In genomic region chr9:71663216-71663615, GRCh38 we compare ENCODE assay signal across 18 cellular contexts.
DNase-seq lines count a peak whose midpoint lies in the region; ATAC-seq, FAIRE-seq and TF ChIP-seq lines count a peak whose summit lies in the region.
"Had no signal": no experiment of that assay in that cellular context is flagged by ENCODE, and none has a peak within 500 bp of the region (broad histone marks: within the 10 kb centered on the region; RNA-seq: fewer than 3 reads in every experiment).

No MANE protein-coding gene starts in this region.

- H3K9me3 Mint-ChIP-seq in T-cell: no peaks in the 10 kb centered on the region
- peaks cover 2% of the 10 kb centered on the region for H3K9me3 Mint-ChIP-seq in activated T-helper 1 cell treated with anti-CD3 and anti-CD28 coated beads, Interleukin-12 subunit alpha, Interleukin-12 subunit beta, Interleukin-2, Interleukin-4 antibody, amounts not matched to agents 30 ng/mL and 10 ng/mL and 1 ng/mL, durations not matched to agents 14 hours and 24 hours and 36 hours

- no peak overlapping the region for H3K14ac ChIP-seq in neuronal stem cell (ENCODE audit: low read length)

- no peak overlapping the region for H3K18ac ChIP-seq in neuronal stem cell (ENCODE audit: low read length)

- no peak overlapping the region for H3K23ac ChIP-seq in neuronal stem cell (ENCODE audit: low read depth, low read length, poor library complexity)

- H3K4ac ChIP-seq in neuronal stem cell (ENCODE audit: low read length): no peak overlapping the region

- no peak overlapping the region for H4K8ac ChIP-seq in neuronal stem cell (ENCODE audit: low read depth, low read length)

- H3K9ac ChIP-seq in neuronal stem cell (ENCODE audit: low read depth, low read length, poor library complexity): no peak overlapping the region

- H3K4me1 ChIP-seq in neuronal stem cell (ENCODE audit: control insufficient read depth in 2 of 2, insufficient read depth in 1 of 2, low read depth in 1 of 2, low read length in 2 of 2): peaks cover 6 to 12% of the 10 kb centered on the region in 2 donors
- H3K4me1 ChIP-seq: sigmoid colon had no signal

- POLR2A ChIA-PET in RWPE1 (lab: Yijun Ruan, JAX; ENCODE audit: low non-redundant PET): no interaction called here
- POLR2A ChIA-PET in T-cell (lab: Charles Lee): no interaction called here

- no peaks in the 10 kb centered on the region for H3K36me3 Mint-ChIP-seq in T-cell
- H3K36me3 Mint-ChIP-seq in activated T-helper 1 cell treated with anti-CD3 and anti-CD28 coated beads, Interleukin-12 subunit alpha, Interleukin-12 subunit beta, Interleukin-2, Interleukin-4 antibody, amounts not matched to agents 30 ng/mL and 10 ng/mL and 1 ng/mL, durations not matched to agents 14 hours and 24 hours and 36 hours (ENCODE audit: low read depth): no peaks in the 10 kb centered on the region

- intact Hi-C loops in activated T-helper 1 cell treated with anti-CD3 and anti-CD28 coated beads, Interleukin-12 subunit alpha, Interleukin-12 subunit beta, Interleukin-2, Interleukin-4 antibody, amounts not matched to agents 30 ng/mL and 10 ng/mL and 1 ng/mL, durations not matched to agents 14 hours and 24 hours and 36 hours (cut with micrococcal nuclease): no loop called here

- FAIRE-seq in H54 (lab: Jason Lieb, UNC): peak; percentile 48

- H3K27ac ChIP-seq in neuronal stem cell (replicated peaks; ENCODE audit: low read length) (no peak overlapping the region), RWPE1 (no peak overlapping the region), substantia nigra (ENCODE audit: low read depth, low read length, poor library complexity, severe bottlenecking) (no peak overlapping the region)
- H3K27ac ChIP-seq: sigmoid colon had no signal

- H3K4me3 ChIP-seq in fibroblast of villous mesenchyme (ENCODE audit: low read depth, low read length) (no peak overlapping the region), neuronal stem cell (ENCODE audit: low read length in 2 of 2) (no peak overlapping the region)
- H3K4me3 ChIP-seq: MG63, sigmoid colon had no signal

- peak overlapping the region; percentile 21 for H2AFZ ChIP-seq in neuronal stem cell (ENCODE audit: low read length)

- peaks cover 0 to 4% of the 10 kb centered on the region in 2 donors for H3K27me3 Mint-ChIP-seq in T-cell
- peaks cover 2% of the 10 kb centered on the region for H3K27me3 Mint-ChIP-seq in activated T-helper 1 cell treated with anti-CD3 and anti-CD28 coated beads, Interleukin-12 subunit alpha, Interleukin-12 subunit beta, Interleukin-2, Interleukin-4 antibody, amounts not matched to agents 30 ng/mL and 10 ng/mL and 1 ng/mL, durations not matched to agents 14 hours and 24 hours and 36 hours (ENCODE audit: insufficient read depth)
- H3K27me3 Mint-ChIP-seq: activated naive CD8-positive, alpha-beta T cell; T-helper 17 cell had no signal

- H3K36me3 ChIP-seq in neuronal stem cell (replicated peaks in 1 of 2; ENCODE audit: control insufficient read depth in 2 of 2, insufficient read depth in 2 of 2, low read length in 2 of 2): no peaks in the 10 kb centered on the region
- H3K36me3 ChIP-seq: MG63, sigmoid colon had no signal

- H3K4me1 Mint-ChIP-seq in T-cell: peaks cover 0 to 8% (median 3%) of the 10 kb centered on the region in 3 donors
- H3K4me1 Mint-ChIP-seq in activated T-helper 1 cell treated with anti-CD3 and anti-CD28 coated beads, Interleukin-12 subunit alpha, Interleukin-12 subunit beta, Interleukin-2, Interleukin-4 antibody, amounts not matched to agents 30 ng/mL and 10 ng/mL and 1 ng/mL, durations not matched to agents 14 hours and 24 hours and 36 hours (ENCODE audit: low read depth): peaks cover 26% of the 10 kb centered on the region
- H3K4me1 Mint-ChIP-seq: B cell; stimulated activated memory B cell treated with anti-CD40 and anti-IgM and Interleukin-4, amounts not matched to agents 10 μg/mL and 1 μg/mL and 100 μg/mL, for 72 hours had no signal

- TF ChIP-seq CTCF in fibroblast of villous mesenchyme (IDR thresholded peaks at IDR 0.05; ENCODE audit: insufficient read depth, low read depth, low read length): no peak
- TF ChIP-seq CTCF in RWPE1 (conservative IDR thresholded peaks at IDR 0.05; ENCODE audit: low read depth): no peak

- no peak overlapping the region for H3K27ac Mint-ChIP-seq in T-cell
- no peak overlapping the region for H3K27ac Mint-ChIP-seq in activated T-helper 1 cell treated with anti-CD3 and anti-CD28 coated beads, Interleukin-12 subunit alpha, Interleukin-12 subunit beta, Interleukin-2, Interleukin-4 antibody, amounts not matched to agents 30 ng/mL and 10 ng/mL and 1 ng/mL, durations not matched to agents 14 hours and 24 hours and 36 hours
- H3K27ac Mint-ChIP-seq: activated naive CD8-positive, alpha-beta T cell; B cell; stimulated activated memory B cell treated with anti-CD40 and anti-IgM and Interleukin-4, amounts not matched to agents 10 μg/mL and 1 μg/mL and 100 μg/mL, for 72 hours; T-helper 17 cell had no signal

- H2BK120ac ChIP-seq in neuronal stem cell (ENCODE audit: low read depth, low read length): no peak overlapping the region

- no peak for ATAC-seq in T-cell (replicated peaks in 1 of 4)
- ATAC-seq: left lobe of liver; stimulated activated memory B cell treated with anti-CD40 and anti-IgM and Interleukin-4, amounts not matched to agents 10 μg/mL and 1 μg/mL and 100 μg/mL, for 72 hours; T-helper 17 cell had no signal

- H4K91ac ChIP-seq in neuronal stem cell (ENCODE audit: low read depth, low read length, poor library complexity): no peak overlapping the region

- no peaks in the 10 kb centered on the region for H3K27me3 ChIP-seq in neuronal stem cell (ENCODE audit: control insufficient read depth in 3 of 3, insufficient read depth in 3 of 3, low read depth in 1 of 3, low read length in 3 of 3)
- H3K27me3 ChIP-seq: MG63, sigmoid colon had no signal

- no peak for TF ChIP-seq POLR2A in H54 (IDR thresholded peaks at IDR 0.05; ENCODE audit: low read depth, low read length)

- WGBS in neuronal stem cell (ENCODE audit: extremely low coverage in 2 of 2, insufficient read length in 2 of 2, insufficient replicate concordance in 1 of 2), 2 donors: no CpG with 5 or more reads among the region's 2 CpGs

- no peak overlapping the region for H3K4me2 ChIP-seq in neuronal stem cell (ENCODE audit: insufficient read depth, low read length, poor library complexity, severe bottlenecking)

- CTCF ChIA-PET in RWPE1 (lab: Yijun Ruan, JAX): interaction anchor here (1.7 kb wide), 1 partner anchor 17 kb away, joined by 5 read pairs; no protein-coding TSS in a partner anchor
- CTCF ChIA-PET in T-cell (lab: Charles Lee): no interaction called here

- no peak overlapping the region for H2BK12ac ChIP-seq in neuronal stem cell (ENCODE audit: low read length)

- H3K9me3 ChIP-seq in neuronal stem cell (replicated peaks in 1 of 2; ENCODE audit: control insufficient read depth in 2 of 2, insufficient read depth in 1 of 2, low read depth in 1 of 2, low read length in 2 of 2): no peaks in the 10 kb centered on the region
- H3K9me3 ChIP-seq: MG63, sigmoid colon had no signal

- H3K4me3 Mint-ChIP-seq in T-cell: no peak overlapping the region
- no peak overlapping the region for H3K4me3 Mint-ChIP-seq in activated T-helper 1 cell treated with anti-CD3 and anti-CD28 coated beads, Interleukin-12 subunit alpha, Interleukin-12 subunit beta, Interleukin-2, Interleukin-4 antibody, amounts not matched to agents 30 ng/mL and 10 ng/mL and 1 ng/mL, durations not matched to agents 14 hours and 24 hours and 36 hours
- H3K4me3 Mint-ChIP-seq: activated naive CD8-positive, alpha-beta T cell; B cell; central memory CD8-positive, alpha-beta T cell; stimulated activated memory B cell treated with anti-CD40 and anti-IgM and Interleukin-4, amounts not matched to agents 10 μg/mL and 1 μg/mL and 100 μg/mL, for 72 hours; T-helper 17 cell had no signal

- no peak overlapping the region for H2BK15ac ChIP-seq in neuronal stem cell (ENCODE audit: low read length)

- H2AK5ac ChIP-seq in neuronal stem cell (ENCODE audit: low read depth, low read length): no peak overlapping the region

- DNase-seq in H54 (ENCODE audit: insufficient read length, low spot score) (no peak), SW480 (ENCODE audit: low spot score) (peak; percentile 38), fibroblast of villous mesenchyme (ENCODE audit: low read depth) (peak; percentile 66), neuronal stem cell (ENCODE audit: low spot score) (no peak), RWPE1 (ENCODE audit: low spot score) (no peak), substantia nigra (lab: John Stamatoyannopoulos, UW) (no peak), T-cell (no peak)
- no peak for DNase-seq in activated T-helper 1 cell treated with anti-CD3 and anti-CD28 coated beads, Interleukin-12 subunit alpha, Interleukin-12 subunit beta, Interleukin-2, Interleukin-4 antibody, amounts not matched to agents 30 ng/mL and 10 ng/mL and 1 ng/mL, durations not matched to agents 14 hours and 24 hours and 36 hours (ENCODE audit: low spot score)
- DNase-seq: hippocampal formation, MG63, NCI-H748 treated with DMSO at 0.1 percent for 48 hours, sigmoid colon, T-helper 17 cell had no signal

- H2BK5ac ChIP-seq in neuronal stem cell (ENCODE audit: low read length): no peak overlapping the region

- H3K79me1 ChIP-seq in neuronal stem cell (ENCODE audit: low read depth, low read length): no peaks in the 10 kb centered on the region

Comparison
In these comparisons a context has a peak if more than half of its experiments do, and no peak if none do; other contexts are left out.
1. DNase-seq: peak in SW480 (single experiment) and fibroblast of villous mesenchyme (single experiment); none in H54 (single experiment), neuronal stem cell (single experiment), RWPE1 (single experiment), substantia nigra (0 of 49), T-cell (0 of 34) and activated T-helper 1 cell treated with anti-CD3 and anti-CD28 coated beads, Interleukin-12 subunit alpha, Interleukin-12 subunit beta, Interleukin-2, Interleukin-4 antibody, amounts not matched to agents 30 ng/mL and 10 ng/mL and 1 ng/mL, durations not matched to agents 14 hours and 24 hours and 36 hours (single experiment).